ENCODE assay signal across 9 cellular contexts in the genomic region with DNA sequence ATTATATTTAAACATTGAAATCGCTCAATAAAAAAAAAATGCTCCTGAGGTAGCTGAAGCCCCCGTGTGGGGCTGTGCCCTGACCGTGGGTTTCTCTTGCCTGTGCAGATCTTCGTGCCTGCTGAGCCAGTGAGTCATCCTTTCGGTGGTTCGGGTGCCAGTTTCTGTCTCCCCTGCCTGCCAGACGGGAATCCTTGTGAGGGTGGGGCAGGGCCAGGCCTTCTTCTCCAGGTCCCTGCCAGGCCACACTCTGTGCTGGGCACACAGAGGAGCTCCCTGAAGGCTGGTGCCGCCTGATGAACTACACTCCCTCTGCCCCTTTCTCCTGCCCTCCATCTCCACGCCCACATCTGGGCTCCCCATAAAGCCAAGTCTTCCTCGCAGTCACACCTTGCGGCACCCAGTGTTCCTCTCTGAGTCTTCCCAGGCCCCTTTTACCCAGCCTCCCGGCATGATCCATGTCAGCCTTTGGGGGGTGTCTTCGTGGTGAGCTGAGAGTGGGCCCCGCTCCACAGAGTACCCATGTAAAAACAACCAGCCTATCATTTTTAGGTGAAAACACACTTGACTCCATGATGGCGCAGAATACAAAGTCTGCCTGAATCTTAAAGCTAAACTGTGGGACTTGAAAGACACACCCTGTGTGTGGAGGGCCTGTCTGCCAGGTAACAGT. TPM values are rescaled to one million over a fixed set of nuclear protein-coding genes. Genes with fewer than 3 reads are reported as not detected.
DNase-seq lines count a peak whose midpoint lies in the region; ATAC-seq and TF ChIP-seq lines count a peak whose summit lies in the region.
"Had no signal": no experiment of that assay in that cellular context is flagged by ENCODE, and none has a peak within 500 bp of the region (broad histone marks: within the 10 kb centered on the region; RNA-seq: fewer than 3 reads in every experiment).

No MANE protein-coding gene starts in this region.

- H3K9me3 ChIP-seq in suprapubic skin: no peaks in the 10 kb centered on the region

- H3K27me3 ChIP-seq in suprapubic skin: no peaks in the 10 kb centered on the region

- no peak for TF ChIP-seq EP300 in suprapubic skin (IDR thresholded peaks at IDR 0.05)

- peaks cover 60% of the 10 kb centered on the region for H3K4me1 Mint-ChIP-seq in activated CD4-positive, alpha-beta memory T cell treated with anti-CD3 and anti-CD28 coated beads for 36 hours (ENCODE audit: low read depth)
- peaks cover 37 to 62% of the 10 kb centered on the region in 2 donors for H3K4me1 Mint-ChIP-seq in immature natural killer cell

- H3K27ac Mint-ChIP-seq in activated CD4-positive, alpha-beta memory T cell treated with anti-CD3 and anti-CD28 coated beads for 36 hours: peak overlapping the region; percentile 61
- peak overlapping the region in 4 of 6 donors; percentile 5 to 32 (median 12) for H3K27ac Mint-ChIP-seq in immature natural killer cell

- 42% methylated on average over 15 of the region's 15 CpGs for WGBS in suprapubic skin

- no peaks in the 10 kb centered on the region for H3K36me3 Mint-ChIP-seq in activated CD4-positive, alpha-beta memory T cell treated with anti-CD3 and anti-CD28 coated beads for 36 hours
- no peaks in the 10 kb centered on the region for H3K36me3 Mint-ChIP-seq in immature natural killer cell

- CTCF ChIA-PET in activated CD4-positive, alpha-beta memory T cell treated with anti-CD3 and anti-CD28 coated beads for 36 hours (lab: Charles Lee): interaction anchor here (1.0 to 22.4 kb wide), 6 partner anchors 25 to 258 kb away, joined by 3 to 850 read pairs (median 120); a partner anchor contains a TSS

- H3K27ac ChIP-seq in suprapubic skin: peak overlapping the region; percentile 76

- no peak for TF ChIP-seq POLR2A in suprapubic skin (IDR thresholded peaks at IDR 0.05)

- no peak for ATAC-seq in GM18873 (IDR thresholded peaks at IDR 0.05; ENCODE audit: low FRiP score, unreplicated experiment)
- no peak for ATAC-seq in GM18867 (IDR thresholded peaks at IDR 0.05; ENCODE audit: unreplicated experiment)

- H3K9me3 Mint-ChIP-seq in activated CD4-positive, alpha-beta memory T cell treated with anti-CD3 and anti-CD28 coated beads for 36 hours: no peaks in the 10 kb centered on the region
- no peaks in the 10 kb centered on the region for H3K9me3 Mint-ChIP-seq in immature natural killer cell

- H3K4me3 ChIP-seq in suprapubic skin: no peak overlapping the region

- POLR2A ChIA-PET in activated CD4-positive, alpha-beta memory T cell treated with anti-CD3 and anti-CD28 coated beads for 36 hours (lab: Charles Lee): interaction anchor here (0.8 to 2.5 kb wide), 2 partner anchors 24 to 25 kb away, joined by 3 to 6 read pairs; no protein-coding TSS in a partner anchor

- no peak overlapping the region for H3K4me3 Mint-ChIP-seq in activated CD4-positive, alpha-beta memory T cell treated with anti-CD3 and anti-CD28 coated beads for 36 hours
- peak overlapping the region in 1 of 5 donors; percentile 49 for H3K4me3 Mint-ChIP-seq in immature natural killer cell

- intact Hi-C loops in activated CD4-positive, alpha-beta memory T cell treated with anti-CD3 and anti-CD28 coated beads for 36 hours (cut with micrococcal nuclease): no loop called here

- DNase-seq in NK-92 treated with Interleukin-12 subunit alpha and Interleukin-12 subunit beta, amount 100 ng/mL, for 24 hours (lab: John Stamatoyannopoulos, UW): peak; percentile 77
- no peak for DNase-seq in NK-92 (lab: John Stamatoyannopoulos, UW; ENCODE audit: unreplicated experiment)
- DNase-seq in activated CD4-positive, alpha-beta memory T cell treated with anti-CD3 and anti-CD28 coated beads for 36 hours: peak; percentile 83
- DNase-seq in immature natural killer cell: peak in 1 of 3 donors; percentile 25
- DNase-seq in suprapubic skin (ENCODE audit: low spot score in 2 of 2): peak in 1 of 2 donors; percentile 72
- DNase-seq in UCSD-AML1 (lab: John Stamatoyannopoulos, UW; ENCODE audit: unreplicated experiment): no peak

- H3K4me1 ChIP-seq in suprapubic skin: peaks cover 30% of the 10 kb centered on the region

- no peaks in the 10 kb centered on the region for H3K27me3 Mint-ChIP-seq in activated CD4-positive, alpha-beta memory T cell treated with anti-CD3 and anti-CD28 coated beads for 36 hours
- peaks cover 0 to 2% (median 2%) of the 10 kb centered on the region in 3 donors for H3K27me3 Mint-ChIP-seq in immature natural killer cell (ENCODE audit: low read depth in 3 of 3)

- H3K36me3 ChIP-seq in suprapubic skin: no peaks in the 10 kb centered on the region

- no peak for TF ChIP-seq CTCF in suprapubic skin (IDR thresholded peaks at IDR 0.05)

RNA-seq across cellular contexts. Expression of a gene that starts 19.3 kb away (rescaled TPM):
- under 1 TPM; 0.48 to 0.52 TPM for total RNA-seq in activated CD4-positive, alpha-beta memory T cell treated with anti-CD3 and anti-CD28 coated beads for 36 hours
- polyA plus RNA-seq in immature natural killer cell: 1 to 10 TPM in 2 of 3 donors, under 1 TPM in 1; 0.77 to 3.6 (median 1.9) TPM
- 10 to 100 TPM in 1 of 4 donors, 1 to 10 TPM in 3; 2.4 to 13.6 (median 4.6) TPM for total RNA-seq in suprapubic skin
- total RNA-seq: dermis microvascular lymphatic vessel endothelial cell had no signal

RNA-seq across cellular contexts. Expression of a gene that starts 38.8 kb away (rescaled TPM):
- total RNA-seq in activated CD4-positive, alpha-beta memory T cell treated with anti-CD3 and anti-CD28 coated beads for 36 hours: 100 to 1,000 TPM; 109 to 114 TPM
- polyA plus RNA-seq in immature natural killer cell: 100 to 1,000 TPM in 1 of 3 donors, 10 to 100 TPM in 2; 86.0 to 116 (median 94.7) TPM
- total RNA-seq in suprapubic skin: 100 to 1,000 TPM; 160 to 220 (median 183) TPM

Comparison
In these comparisons a context has a peak if more than half of its experiments do, and no peak if none do; other contexts are left out.
1. DNase-seq: peak in NK-92 treated with Interleukin-12 subunit alpha and Interleukin-12 subunit beta, amount 100 ng/mL, for 24 hours (single experiment) and activated CD4-positive, alpha-beta memory T cell treated with anti-CD3 and anti-CD28 coated beads for 36 hours (single experiment); none in NK-92 (single experiment) and UCSD-AML1 (single experiment).